33 cellular contexts compared by ENCODE assay signal in genomic region chr1:197671920-197672319, GRCh38.
"Had no signal": no experiment of that assay in that cellular context is flagged by ENCODE, and none has a peak within 500 bp of the region (broad histone marks: within the 10 kb centered on the region; RNA-seq: fewer than 3 reads in every experiment).

No MANE protein-coding gene starts in this region.

- FAIRE-seq: urothelium cell line had no signal

- H2AFZ ChIP-seq: parathyroid adenoma had no signal

- H3K36me3 ChIP-seq: neutrophil, ovary, spleen, stomach, thoracic aorta, thyroid gland, tibial nerve, upper lobe of left lung, vagina had no signal

- H3K9me3 ChIP-seq: neutrophil, ovary, psoas muscle, spleen, stomach, thoracic aorta, thyroid gland, tibial nerve, upper lobe of left lung, vagina had no signal

- H3K79me2 ChIP-seq: parathyroid adenoma had no signal

- H3K4me3 Mint-ChIP-seq: naive B cell; naive thymus-derived CD8-positive, alpha-beta T cell; natural killer cell treated with Interleukin-12 subunit alpha and Interleukin-12 subunit beta and Interleukin-15 and Interleukin-18, amount 100 ng/mL, for 72 hours; nephron progenitor cell; neural crest cell; stimulated activated naive B cell treated with anti-CD40 and anti-IgM and Interleukin-4, amounts not matched to agents 10 μg/mL and 1 μg/mL and 100 μg/mL, for 72 hours; stimulated activated naive CD8-positive, alpha-beta T cell treated with anti-CD3 and anti-CD28 coated beads, Interleukin-15, Interleukin-2, amounts not matched to agents 100 ng/mL and 50 ng/mL, for 24 hours had no signal

- DNase-seq: naive B cell; naive thymus-derived CD8-positive, alpha-beta T cell; nephron progenitor cell; nucleus accumbens; ovary; posterior cingulate gyrus; psoas muscle; right cardiac atrium; spleen; stimulated activated CD4-positive, alpha-beta T cell treated with anti-CD3 and anti-CD28 coated beads, Interleukin-12 subunit alpha, Interleukin-12 subunit beta, amount 100 ng/mL, for 4 hours; stimulated activated CD4-positive, alpha-beta T cell treated with anti-CD3 and anti-CD28 coated beads, Interleukin-1b, Interleukin-23, amount 100 ng/mL, for 48 hours; stimulated activated CD4-positive, alpha-beta T cell treated with anti-CD3 and anti-CD28 coated beads, Interleukin-4, amount 100 ng/mL, for 1 hour; stimulated activated CD4-positive, alpha-beta T cell treated with anti-CD3 and anti-CD28 coated beads, Interleukin-4, amount 100 ng/mL, for 4 hours; stimulated activated CD8-positive, alpha-beta memory T cell treated with anti-CD3 and anti-CD28 coated beads, Interleukin-4, amount 100 ng/mL, for 48 hours; stimulated activated naive B cell treated with anti-CD40 and anti-IgM and Interleukin-4, amounts not matched to agents 10 μg/mL and 1 μg/mL and 100 μg/mL, for 72 hours; stimulated activated naive CD4-positive, alpha-beta T cell treated with Interleukin-2 at 50 U/mL for 16 hours; stomach; thyroid gland; trophoblast cell; upper lobe of left lung had no signal

- H3K27me3 Mint-ChIP-seq: naive B cell; naive thymus-derived CD8-positive, alpha-beta T cell; natural killer cell treated with Interleukin-12 subunit alpha and Interleukin-12 subunit beta and Interleukin-15 and Interleukin-18, amount 100 ng/mL, for 72 hours; progenitor cell of endocrine pancreas; stimulated activated naive B cell treated with anti-CD40 and anti-IgM and Interleukin-4, amounts not matched to agents 10 μg/mL and 1 μg/mL and 100 μg/mL, for 72 hours; stimulated activated naive CD8-positive, alpha-beta T cell treated with anti-CD3 and anti-CD28 coated beads, Interleukin-15, Interleukin-2, amounts not matched to agents 100 ng/mL and 50 ng/mL, for 24 hours had no signal

- ATAC-seq: naive thymus-derived CD8-positive, alpha-beta T cell; natural killer cell treated with Interleukin-12 subunit alpha and Interleukin-12 subunit beta and Interleukin-15 and Interleukin-18, amount 100 ng/mL, for 72 hours; psoas muscle; right cardiac atrium; sciatic nerve; stimulated activated naive B cell treated with anti-CD40 and anti-IgM and Interleukin-4, amounts not matched to agents 10 μg/mL and 1 μg/mL and 100 μg/mL, for 72 hours had no signal

- H3K27ac Mint-ChIP-seq: naive B cell; naive thymus-derived CD8-positive, alpha-beta T cell; natural killer cell treated with Interleukin-12 subunit alpha and Interleukin-12 subunit beta and Interleukin-15 and Interleukin-18, amount 100 ng/mL, for 72 hours; nephron progenitor cell; progenitor cell of endocrine pancreas; stimulated activated naive B cell treated with anti-CD40 and anti-IgM and Interleukin-4, amounts not matched to agents 10 μg/mL and 1 μg/mL and 100 μg/mL, for 72 hours; stimulated activated naive CD8-positive, alpha-beta T cell treated with anti-CD3 and anti-CD28 coated beads, Interleukin-15, Interleukin-2, amounts not matched to agents 100 ng/mL and 50 ng/mL, for 24 hours had no signal

- H3K9me3 Mint-ChIP-seq: naive B cell; naive thymus-derived CD8-positive, alpha-beta T cell; natural killer cell treated with Interleukin-12 subunit alpha and Interleukin-12 subunit beta and Interleukin-15 and Interleukin-18, amount 100 ng/mL, for 72 hours; nephron progenitor cell; neural crest cell; stimulated activated naive B cell treated with anti-CD40 and anti-IgM and Interleukin-4, amounts not matched to agents 10 μg/mL and 1 μg/mL and 100 μg/mL, for 72 hours; stimulated activated naive CD8-positive, alpha-beta T cell treated with anti-CD3 and anti-CD28 coated beads, Interleukin-15, Interleukin-2, amounts not matched to agents 100 ng/mL and 50 ng/mL, for 24 hours had no signal

- H3K27me3 ChIP-seq: neutrophil, ovary, spleen, stomach, thyroid gland, tibial nerve, upper lobe of left lung, vagina had no signal

- H3K4me2 ChIP-seq: smooth muscle cell had no signal

- H3K36me3 Mint-ChIP-seq: naive B cell; natural killer cell treated with Interleukin-12 subunit alpha and Interleukin-12 subunit beta and Interleukin-15 and Interleukin-18, amount 100 ng/mL, for 72 hours; stimulated activated naive B cell treated with anti-CD40 and anti-IgM and Interleukin-4, amounts not matched to agents 10 μg/mL and 1 μg/mL and 100 μg/mL, for 72 hours had no signal

- H3K27ac ChIP-seq: neutrophil, ovary, parathyroid adenoma, psoas muscle, skin epidermis, spleen, stomach, thoracic aorta, thyroid gland, tibial nerve, upper lobe of left lung, vagina had no signal

- H3K4me3 ChIP-seq: ovary, psoas muscle, skin epidermis, smooth muscle cell, spleen, stomach, thoracic aorta, thyroid gland, tibial nerve, upper lobe of left lung, vagina had no signal

- H3K9ac ChIP-seq: parathyroid adenoma had no signal

- H3K4me1 ChIP-seq: parathyroid adenoma, psoas muscle, thyroid gland had no signal
